Comparison of ENCODE assay signal across 33 cellular contexts in genomic region chrX:152819732-152820131, GRCh38. TPM values are rescaled to one million over a fixed set of nuclear protein-coding genes. Genes with fewer than 3 reads are reported as not detected.
DNase-seq lines count a peak whose midpoint lies in the region; ATAC-seq and TF ChIP-seq lines count a peak whose summit lies in the region.
"Had no signal": no experiment of that assay in that cellular context is flagged by ENCODE, and none has a peak within 500 bp of the region (broad histone marks: within the 10 kb centered on the region; RNA-seq: fewer than 3 reads in every experiment).

No MANE protein-coding gene starts in this region.

- no peaks in the 10 kb centered on the region for H3K9me3 ChIP-seq in heart right ventricle
- H3K9me3 ChIP-seq: BLaER1, Peyer's patch, stomach, tibial nerve had no signal

- peak overlapping the region; percentile 8 for H3K4me3 Mint-ChIP-seq in activated T-cell treated with anti-CD3 and anti-CD28 coated beads, Interleukin-2, amount 50 U/mL, for 4 hours
- H3K4me3 Mint-ChIP-seq: activated B cell treated with CpG ODN at 0.5 μM for 24 hours; activated CD8-positive, alpha-beta T cell treated with anti-CD3 and anti-CD28 coated beads, Interleukin-2, amount 10 ng/mL, durations not matched to agents 7 days and 5 days; activated T-cell treated with anti-CD3 and anti-CD28 coated beads, Interleukin-2, amount 50 U/mL, for 24 hours; central memory CD8-positive, alpha-beta T cell; IgD-negative memory B cell; nephron; T-helper 2 cell treated with Interferon-gamma antibody and Interleukin-4, amounts not matched to agents 5 μg/mL and 100 μg/mL, for 36 hours had no signal

- no peaks in the 10 kb centered on the region for H3K36me3 Mint-ChIP-seq in activated T-cell treated with anti-CD3 and anti-CD28 coated beads, Interleukin-2, amount 50 U/mL, for 4 hours (ENCODE audit: insufficient read depth)
- H3K36me3 Mint-ChIP-seq: IgD-negative memory B cell had no signal

- DNase-seq in activated T-cell treated with anti-CD3 and anti-CD28 coated beads, Interleukin-2, amount 50 U/mL, for 4 hours = no peak
- DNase-seq in activated T-cell treated with anti-CD3 and anti-CD28 coated beads, Interleukin-2, amount 50 U/mL, for 1 hour = no peak
- DNase-seq in RPMI7951 (ENCODE audit: low read depth) (peak; percentile 26), fibroblast of gingiva (ENCODE audit: low read depth) (peak; percentile 3), heart right ventricle (no peak), SIG-M5 (lab: John Stamatoyannopoulos, UW) (no peak)
- no peak for DNase-seq in activated CD4-positive, alpha-beta T cell treated with anti-CD3 and anti-CD28 coated beads, Interleukin-2, amount 50 U/mL, for 1 hour
- DNase-seq: activated B cell treated with CpG ODN at 0.5 μM for 24 hours; activated CD8-positive, alpha-beta T cell treated with anti-CD3 and anti-CD28 coated beads, Interleukin-2, amount 10 ng/mL, durations not matched to agents 7 days and 5 days; activated naive CD4-positive, alpha-beta T cell treated with Interleukin-2 at 50 U/mL for 16 hours; activated T-cell treated with anti-CD3 and anti-CD28 coated beads, Interleukin-2, amount 50 U/mL, for 24 hours; COR-L47; DND-41; erythroblast; left ventricle myocardium superior; MM.1S; NCI-H1436; NCI-H510A treated with DMSO at 0.1 percent for 48 hours; Peyer's patch; right cardiac atrium; stimulated activated CD4-positive, alpha-beta T cell treated with anti-CD3 and anti-CD28 coated beads, Interleukin-15, amount 100 ng/mL, for 24 hours; stomach had no signal

- ATAC-seq in activated T-cell treated with anti-CD3 and anti-CD28 coated beads, Interleukin-2, amount 50 U/mL, for 4 hours = no peak
- no peak for ATAC-seq in heart right ventricle
- no peak for ATAC-seq in GM21423 (IDR thresholded peaks at IDR 0.05; ENCODE audit: unreplicated experiment)
- ATAC-seq: activated CD8-positive, alpha-beta T cell treated with anti-CD3 and anti-CD28 coated beads, Interleukin-2, amount 10 ng/mL, durations not matched to agents 7 days and 5 days; left ventricle myocardium superior; right cardiac atrium; SK-N-SH treated with all-trans-retinoic acid at 6 μM for 48 hours had no signal

- peaks cover 6% of the 10 kb centered on the region for H3K27me3 Mint-ChIP-seq in activated T-cell treated with anti-CD3 and anti-CD28 coated beads, Interleukin-2, amount 50 U/mL, for 4 hours (ENCODE audit: low read depth)

- no peaks in the 10 kb centered on the region for H3K4me1 Mint-ChIP-seq in activated T-cell treated with anti-CD3 and anti-CD28 coated beads, Interleukin-2, amount 50 U/mL, for 4 hours (ENCODE audit: low read depth)
- H3K4me1 Mint-ChIP-seq: activated B cell treated with CpG ODN at 0.5 μM for 24 hours; central memory CD8-positive, alpha-beta T cell; IgD-negative memory B cell had no signal

- no peak for TF ChIP-seq CTCF in heart right ventricle (IDR thresholded peaks at IDR 0.05)

- H3K4me3 ChIP-seq in heart right ventricle = no peak overlapping the region
- H3K4me3 ChIP-seq: BLaER1, Peyer's patch, stomach, tibial nerve had no signal

- H3K27me3 ChIP-seq in heart right ventricle = peaks cover 0 to 44% (median 0%) of the 10 kb centered on the region in 7 donors
- H3K27me3 ChIP-seq: Peyer's patch, tibial nerve had no signal

- intact Hi-C loops in heart right ventricle (cut with DNase I) = loop anchor here in 6 of 10 donors (2.0 to 5.0 kb wide), 2 partner anchors 177 kb away; no protein-coding TSS in a partner anchor

- 92 to 93% methylated on average over 7 of the region's 7 CpGs for WGBS in heart right ventricle, 2 donors

- no peaks in the 10 kb centered on the region for H3K9me3 Mint-ChIP-seq in activated T-cell treated with anti-CD3 and anti-CD28 coated beads, Interleukin-2, amount 50 U/mL, for 4 hours
- H3K9me3 Mint-ChIP-seq: activated B cell treated with CpG ODN at 0.5 μM for 24 hours; activated T-cell treated with anti-CD3 and anti-CD28 coated beads, Interleukin-2, amount 50 U/mL, for 24 hours; central memory CD8-positive, alpha-beta T cell; IgD-negative memory B cell; nephron; T-helper 2 cell treated with Interferon-gamma antibody and Interleukin-4, amounts not matched to agents 5 μg/mL and 100 μg/mL, for 36 hours had no signal

- no peaks in the 10 kb centered on the region for H3K36me3 ChIP-seq in heart right ventricle
- H3K36me3 ChIP-seq: BLaER1, Peyer's patch, stomach, tibial nerve had no signal

- no peaks in the 10 kb centered on the region for H3K4me1 ChIP-seq in heart right ventricle
- H3K4me1 ChIP-seq: BLaER1, parathyroid adenoma, Peyer's patch, stomach, tibial nerve had no signal

- H3K27ac ChIP-seq in heart right ventricle = no peak overlapping the region
- H3K27ac ChIP-seq: 22Rv1, BLaER1, parathyroid adenoma, Peyer's patch, stomach, tibial nerve had no signal

RNA-seq across cellular contexts. Expression of gene CETN2, which starts 10.8 kb away (rescaled TPM):
- total RNA-seq in activated T-cell treated with anti-CD3 and anti-CD28 coated beads, Interleukin-2, amount 50 U/mL, for 4 hours = 1 to 10 TPM; 8.6 to 9.8 (median 9.6) TPM
- total RNA-seq in RPMI7951 (2014; rRNA removed; shearing (Covaris generic)) = 42.1 and 44.6 TPM in 2 replicates
- 10 to 100 TPM; 22.9 to 33.5 (median 25.0) TPM for total RNA-seq in heart right ventricle
- 10 to 100 TPM; 25.5 to 35.7 TPM for polyA plus RNA-seq in heart right ventricle

RNA-seq across cellular contexts. Expression of gene NSDHL, which starts 11.1 kb away (rescaled TPM):
- total RNA-seq in activated T-cell treated with anti-CD3 and anti-CD28 coated beads, Interleukin-2, amount 50 U/mL, for 4 hours = 10 to 100 TPM; 18.3 to 21.4 (median 18.7) TPM
- total RNA-seq in RPMI7951 (2014; rRNA removed; shearing (Covaris generic)) = 8.7 and 12.4 TPM in 2 replicates
- total RNA-seq in heart right ventricle = 10 to 100 TPM; 12.4 to 32.2 (median 16.1) TPM
- 10 to 100 TPM in 1 of 2 donors, 1 to 10 TPM in 1; 8.6 to 41.4 TPM for polyA plus RNA-seq in heart right ventricle

RNA-seq across cellular contexts. Expression of gene MAGEA6, which starts 50.2 kb away (rescaled TPM):
- total RNA-seq in activated T-cell treated with anti-CD3 and anti-CD28 coated beads, Interleukin-2, amount 50 U/mL, for 4 hours = not detected
- 85.4 and 95.8 TPM in 2 replicates for total RNA-seq in RPMI7951 (2014; rRNA removed; shearing (Covaris generic))
- not detected for total RNA-seq in heart right ventricle
- not detected for polyA plus RNA-seq in heart right ventricle
- total RNA-seq: activated B cell treated with CpG ODN at 0.5 μM for 24 hours; activated CD8-positive, alpha-beta T cell treated with anti-CD3 and anti-CD28 coated beads, Interleukin-2, amount 10 ng/mL, durations not matched to agents 7 days and 5 days; left ventricle myocardium superior; mononuclear cell; Peyer's patch; right cardiac atrium; stomach; tibial nerve had no signal
- polyA plus RNA-seq: IgD-negative memory B cell, right cardiac atrium, stomach had no signal

Comparison
In these comparisons a context has a peak if more than half of its experiments do, and no peak if none do; other contexts are left out.
1. DNase-seq: peak in RPMI7951 (single experiment) and fibroblast of gingiva (single experiment); none in activated T-cell treated with anti-CD3 and anti-CD28 coated beads, Interleukin-2, amount 50 U/mL, for 4 hours (single experiment), activated T-cell treated with anti-CD3 and anti-CD28 coated beads, Interleukin-2, amount 50 U/mL, for 1 hour (single experiment), heart right ventricle (0 of 2), SIG-M5 (single experiment) and activated CD4-positive, alpha-beta T cell treated with anti-CD3 and anti-CD28 coated beads, Interleukin-2, amount 50 U/mL, for 1 hour (single experiment).
2. RNA of gene MAGEA6, which starts 50.2 kb away (total RNA-seq): 85.4 to 95.8 TPM in RPMI7951; not detected in activated T-cell treated with anti-CD3 and anti-CD28 coated beads, Interleukin-2, amount 50 U/mL, for 4 hours and not detected in heart right ventricle; every median in the first group is over 10 times any median in the second.